In genomic region chr6:170424634-170425126, GRCh38 we compare ENCODE assay signal across 2 cellular contexts.
TF ChIP-seq lines count a peak whose summit lies in the region.

No MANE protein-coding gene starts in this region.

TF ChIP-seq in HCT116, 20 proteins besides CTCF, POLR2A, EP300 and RAD21 (continued from another document):
- no peak for TF ChIP-seq ZBTB33 (IDR thresholded peaks at IDR 0.05; ENCODE audit: extremely low read depth, insufficient replicate concordance, low read length)
TF ChIP-seq in HCT116: peak in this region for 0.

TF ChIP-seq in SK-N-SH, 30 proteins besides CTCF, POLR2A, EP300 and RAD21 (continued from another document):
- TF ChIP-seq REST (IDR thresholded peaks at IDR 0.05; ENCODE audit: low read depth, low read length), result no peak
